Comparison of ENCODE assay signal across 8 cellular contexts in the genomic region with DNA sequence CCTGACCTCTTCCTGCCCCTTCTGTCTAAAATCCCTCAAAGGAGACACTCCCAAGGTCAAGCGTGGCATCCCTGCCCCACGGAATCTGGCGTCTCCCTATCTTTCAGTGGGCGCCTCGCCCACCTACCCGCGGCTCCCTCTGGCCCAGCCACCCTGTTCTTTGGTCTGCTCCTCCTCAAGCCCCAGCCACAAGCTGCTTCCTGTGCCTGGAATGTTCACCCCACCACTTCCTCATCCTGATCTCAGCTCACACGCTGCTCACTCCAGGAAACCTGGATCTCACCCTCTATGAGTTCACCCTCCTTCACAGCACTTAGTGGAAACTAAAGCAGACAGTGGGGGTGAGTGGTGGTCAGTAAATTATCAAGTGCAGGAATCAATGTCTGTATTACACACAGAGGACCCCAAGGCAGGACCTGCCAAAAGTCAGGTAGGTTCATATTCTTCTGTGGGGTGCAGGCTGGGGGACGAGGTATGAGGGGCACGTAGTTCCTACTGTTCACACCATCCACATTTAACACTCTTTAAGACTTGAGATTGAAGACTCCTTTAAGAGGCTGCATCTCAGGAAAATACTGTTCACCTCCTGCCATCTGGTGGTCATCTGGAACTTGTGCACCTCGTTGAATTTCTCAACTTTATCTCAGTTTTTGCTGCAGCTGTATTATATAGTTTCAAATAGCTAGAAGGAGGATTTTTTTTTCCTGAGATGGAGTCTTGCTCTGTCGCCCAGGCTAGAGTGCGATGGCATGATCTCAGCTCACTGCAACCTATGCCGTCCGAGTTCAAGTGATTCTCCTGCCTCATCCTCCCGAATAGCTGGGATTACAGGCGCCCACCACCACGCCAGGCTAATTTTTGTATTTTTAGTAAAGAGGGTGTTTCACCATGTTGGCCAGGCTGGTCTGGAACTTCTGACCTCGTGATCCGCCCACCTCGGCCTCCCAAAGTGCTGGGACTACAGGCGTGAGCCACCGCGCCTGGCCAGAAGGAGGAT.
DNase-seq lines count a peak whose midpoint lies in the region; ATAC-seq and TF ChIP-seq lines count a peak whose summit lies in the region.

No MANE protein-coding gene starts in this region.

- peak; percentile 49 for ATAC-seq in GM21423 (IDR thresholded peaks at IDR 0.05; ENCODE audit: unreplicated experiment)

- TF ChIP-seq CTCF in NB4 (IDR thresholded peaks at IDR 0.05; ENCODE audit: low read depth, low read length): peak; percentile 25
- TF ChIP-seq CTCF in right atrium auricular region (IDR thresholded peaks at IDR 0.05): peak; percentile 51 to 65
- TF ChIP-seq CTCF in spleen (IDR thresholded peaks at IDR 0.05 in 8 of 11, conservative IDR thresholded peaks at IDR 0.05 in 3 of 11): peak in 9 of 11 experiments; percentile 14 to 60 (median 48)

- no peak for TF ChIP-seq POLR2A in NB4 (IDR thresholded peaks at IDR 0.05; ENCODE audit: extremely low read depth, insufficient read length)
- TF ChIP-seq POLR2A in spleen (IDR thresholded peaks at IDR 0.05): no peak

- H3K9ac ChIP-seq in adipocyte (ENCODE audit: low read length): no peak overlapping the region

- H3K36me3 ChIP-seq in adipocyte (ENCODE audit: control insufficient read depth, insufficient read depth, low read length, severe bottlenecking): no peaks in the 10 kb centered on the region
- H3K36me3 ChIP-seq in right atrium auricular region: no peaks in the 10 kb centered on the region
- H3K36me3 ChIP-seq in spleen: no peaks in the 10 kb centered on the region

- DNase-seq in NCI-H510A treated with DMSO at 0.1 percent for 48 hours (lab: John Stamatoyannopoulos, UW) (peak; percentile 0), NCI-H510A (lab: John Stamatoyannopoulos, UW) (no peak), NB4 (ENCODE audit: low read depth) (peak; percentile 68), adipocyte (ENCODE audit: low read depth) (peak; percentile 81), right atrium auricular region (ENCODE audit: low spot score) (peak; percentile 54), spleen (no peak), GM19240 (ENCODE audit: insufficient read length, low spot score) (no peak)

- no peak overlapping the region for H3K4me3 ChIP-seq in NB4 (ENCODE audit: low read depth, low read length)
- H3K4me3 ChIP-seq in adipocyte (ENCODE audit: low read length): no peak overlapping the region
- no peak overlapping the region for H3K4me3 ChIP-seq in right atrium auricular region
- no peak overlapping the region for H3K4me3 ChIP-seq in spleen

- H3K27ac ChIP-seq in right atrium auricular region: no peak overlapping the region
- H3K27ac ChIP-seq in spleen: peak overlapping the region in 1 of 8 donors; percentile 6

- intact Hi-C loops in spleen (cut with DNase I; ENCODE audit: low total_unique reads): no loop called here

- 46 to 57% (median 53%) methylated on average over 24 of the region's 24 CpGs for WGBS in spleen, 5 donors

- peaks cover 8% of the 10 kb centered on the region for H3K27me3 ChIP-seq in adipocyte (replicated peaks; ENCODE audit: control insufficient read depth, insufficient read depth, low read length)
- no peaks in the 10 kb centered on the region for H3K27me3 ChIP-seq in right atrium auricular region
- no peaks in the 10 kb centered on the region for H3K27me3 ChIP-seq in spleen (replicated peaks in 1 of 7)

- H3K4me1 ChIP-seq in adipocyte (ENCODE audit: control insufficient read depth, insufficient read depth, low read length) (peaks cover 5% of the 10 kb centered on the region), right atrium auricular region (no peaks in the 10 kb centered on the region), spleen (peaks cover 0 to 12% (median 6%) of the 10 kb centered on the region in 6 donors)

- peaks cover 13% of the 10 kb centered on the region for H3K9me3 ChIP-seq in adipocyte (ENCODE audit: control insufficient read depth, low read length)
- H3K9me3 ChIP-seq in right atrium auricular region: no peaks in the 10 kb centered on the region
- peaks cover 0 to 8% (median 0%) of the 10 kb centered on the region in 8 donors for H3K9me3 ChIP-seq in spleen

Comparison
In these comparisons a context has a peak if more than half of its experiments do, and no peak if none do; other contexts are left out.
1. DNase-seq: peak in NCI-H510A treated with DMSO at 0.1 percent for 48 hours (single experiment), NB4 (single experiment), adipocyte (single experiment) and right atrium auricular region (single experiment); none in NCI-H510A (single experiment), spleen (single experiment) and GM19240 (single experiment).
2. Peak in every context shown above with its lines, with median percentiles within 50 percentile points of each other: CTCF ChIP-seq.